ENCODE assay signal across 23 cellular contexts in genomic region chr10:49111320-49111698, GRCh38. TPM values are rescaled to one million over a fixed set of nuclear protein-coding genes. Genes with fewer than 3 reads are reported as not detected.
"Had no signal": no experiment of that assay in that cellular context is flagged by ENCODE, and none has a peak within 500 bp of the region (broad histone marks: within the 10 kb centered on the region; RNA-seq: fewer than 3 reads in every experiment).

No MANE protein-coding gene starts in this region.

- H3K27me3 ChIP-seq: breast epithelium, gastrocnemius medialis, testis had no signal

- H3K4me1 ChIP-seq: colonic mucosa had no signal

- H3K9me3 ChIP-seq: breast epithelium, colonic mucosa, gastrocnemius medialis, heart right ventricle, mucosa of descending colon, testis had no signal

- DNase-seq: caudate nucleus; colonic mucosa; effector CD8-positive, alpha-beta T cell; gastrocnemius medialis; heart right ventricle; hypothalamus; mammary epithelial cell; mucosa of descending colon; natural killer cell; small intestine; stimulated activated CD4-positive, alpha-beta T cell treated with anti-CD3 and anti-CD28 coated beads, Interleukin-4, amount 100 ng/mL, for 24 hours; stimulated activated naive CD8-positive, alpha-beta T cell treated with anti-CD3 and anti-CD28 coated beads, Interleukin-15, amount 100 ng/mL, for 72 hours; testis had no signal

- H3K36me3 ChIP-seq: breast epithelium, colonic mucosa, gastrocnemius medialis had no signal

- H3K4me3 ChIP-seq: breast epithelium, colonic mucosa, gastrocnemius medialis, heart right ventricle, mucosa of descending colon, testis had no signal

- ATAC-seq: esophagus mucosa; gastrocnemius medialis; heart right ventricle; mucosa of descending colon; natural killer cell; stimulated activated memory B cell treated with anti-CD40 and anti-IgM and Interleukin-4, amounts not matched to agents 10 μg/mL and 1 μg/mL and 100 μg/mL, for 72 hours; stimulated activated naive CD8-positive, alpha-beta T cell treated with anti-CD3 and anti-CD28 coated beads, Interleukin-15, amount 100 ng/mL, for 72 hours had no signal

- H3K27ac ChIP-seq: colonic mucosa, gastrocnemius medialis, testis had no signal

RNA-seq across cellular contexts. Expression of gene FAM170B, which starts 22.5 kb away (rescaled TPM):
- total RNA-seq: breast epithelium, cerebellum, colonic mucosa, dermis microvascular lymphatic vessel endothelial cell, esophagus mucosa, fibroblast of villous mesenchyme, gastrocnemius medialis, heart right ventricle, liver, mammary epithelial cell, mucosa of descending colon, natural killer cell, osteoblast, pulmonary artery endothelial cell, subcutaneous adipose tissue had no signal
